12 cellular contexts compared by ENCODE assay signal in genomic region chr13:40651866-40652587, GRCh38. TPM values are rescaled to one million over a fixed set of nuclear protein-coding genes. Genes with fewer than 3 reads are reported as not detected.
A peak's percentile ranks its signal among the peaks of the same experiment; 100 is the strongest.
DNase-seq lines count a peak whose midpoint lies in the region; ATAC-seq and TF ChIP-seq lines count a peak whose summit lies in the region.
"Had no signal": no experiment of that assay in that cellular context is flagged by ENCODE, and none has a peak within 500 bp of the region (broad histone marks: within the 10 kb centered on the region; RNA-seq: fewer than 3 reads in every experiment).

No MANE protein-coding gene starts in this region.

- no peak overlapping the region for H3K4me2 ChIP-seq in GM23248 (ENCODE audit: unreplicated experiment)

- H3K79me2 ChIP-seq in GM23248 (ENCODE audit: insufficient read depth): no peaks in the 10 kb centered on the region

- no peaks in the 10 kb centered on the region for H3K9me2 ChIP-seq in GM23248 (ENCODE audit: insufficient read depth)

- H3K4me3 ChIP-seq in iPS-15b (ENCODE audit: low read depth, low read length): peak overlapping the region; percentile 24
- no peak overlapping the region for H3K4me3 ChIP-seq in GM23248
- H3K4me3 ChIP-seq in ascending aorta: no peak overlapping the region
- H3K4me3 ChIP-seq: skin epidermis, thoracic aorta had no signal

- 90 to 94% methylated on average over 14 of the region's 14 CpGs for WGBS in GM23248 (ENCODE audit: low coverage in 1 of 2, low lambda C conversion rate in 2 of 2, missing lambda C conversion rate in 2 of 2), 2 experiments

- intact Hi-C loops in ascending aorta (cut with DNase I): no loop called here

- H3K4me1 ChIP-seq in iPS-15b (ENCODE audit: control insufficient read depth, insufficient read depth, low read length) (peaks cover 25% of the 10 kb centered on the region), GM23248 (ENCODE audit: insufficient read depth) (peaks cover 15% of the 10 kb centered on the region), ascending aorta (peaks cover 0 to 41% of the 10 kb centered on the region in 2 donors)

- H3K9ac ChIP-seq in iPS-15b (ENCODE audit: low read depth, low read length) (no peak overlapping the region), GM23248 (no peak overlapping the region)

- H4K20me1 ChIP-seq in GM23248 (ENCODE audit: insufficient read depth): no peaks in the 10 kb centered on the region

- no peak for DNase-seq in stimulated activated CD4-positive, alpha-beta T cell treated with anti-CD3 and anti-CD28 coated beads, Interleukin-2, amount 100 ng/mL, for 48 hours
- no peak for DNase-seq in GM23248
- no peak for DNase-seq in ascending aorta (ENCODE audit: low spot score in 2 of 2)
- no peak for DNase-seq in stimulated activated naive CD4-positive, alpha-beta T cell (lab: John Stamatoyannopoulos, UW)
- DNase-seq: activated effector memory CD4-positive, alpha-beta T cell treated with anti-CD3 and anti-CD28 coated beads, Interleukin-2, amount 50 U/mL, for 16 hours; NCI-H187 treated with DMSO at 0.1 percent for 48 hours had no signal

- in situ Hi-C loops in GM23248 (cut with MboI): no loop called here

- H3K27me3 ChIP-seq in iPS-15b (ENCODE audit: control insufficient read depth, insufficient read depth, low read length): no peaks in the 10 kb centered on the region
- H3K27me3 ChIP-seq in GM23248 (replicated peaks; ENCODE audit: insufficient read depth): no peaks in the 10 kb centered on the region
- H3K27me3 ChIP-seq in ascending aorta: no peaks in the 10 kb centered on the region

- H3K27ac ChIP-seq in GM23248 (no peak overlapping the region), ascending aorta (no peak overlapping the region)
- H3K27ac ChIP-seq: thoracic aorta had no signal

- ATAC-seq in GM18498 (IDR thresholded peaks at IDR 0.05; ENCODE audit: unreplicated experiment) (peak; percentile 58), GM21423 (IDR thresholded peaks at IDR 0.05; ENCODE audit: unreplicated experiment) (peak; percentile 36), HG03442 (IDR thresholded peaks at IDR 0.05; ENCODE audit: unreplicated experiment) (peak; percentile 41)

- no peaks in the 10 kb centered on the region for H3F3A ChIP-seq in GM23248 (ENCODE audit: insufficient read depth)

- H3K9me3 ChIP-seq in iPS-15b (ENCODE audit: control insufficient read depth, insufficient read depth, low read length): no peaks in the 10 kb centered on the region
- H3K9me3 ChIP-seq in GM23248 (ENCODE audit: low read depth): no peaks in the 10 kb centered on the region
- H3K9me3 ChIP-seq in ascending aorta: no peaks in the 10 kb centered on the region
- H3K9me3 ChIP-seq: thoracic aorta had no signal

- H3K36me3 ChIP-seq in iPS-15b (ENCODE audit: control insufficient read depth, insufficient read depth, low read length) (no peaks in the 10 kb centered on the region), GM23248 (ENCODE audit: low read depth) (no peaks in the 10 kb centered on the region), ascending aorta (no peaks in the 10 kb centered on the region)
- H3K36me3 ChIP-seq: thoracic aorta had no signal

- TF ChIP-seq CTCF in ascending aorta (IDR thresholded peaks at IDR 0.05): no peak

- H2AFZ ChIP-seq in GM23248: no peak overlapping the region

RNA-seq across cellular contexts. Expression of gene FOXO1, which starts 14.4 kb away (rescaled TPM):
- 0.63 and 1.1 TPM in 2 replicates for total RNA-seq in GM23248 (2014; rRNA removed; shearing (Covaris generic))
- polyA plus RNA-seq in GM23248 (2016; fragmentation: Nextera tagmentation; extraction: Ambion mirVana): 0.46 and 0.59 TPM in 2 replicates
- 65.1 TPM for total RNA-seq in ascending aorta

Comparison
In these comparisons a context has a peak if more than half of its experiments do, and no peak if none do; other contexts are left out.
1. RNA of gene FOXO1, which starts 14.4 kb away (total RNA-seq): 65.1 TPM in ascending aorta (single experiment); 0.63 to 1.1 TPM in GM23248; every median in the first group is over 10 times any median in the second.
2. Peak in every context shown above with its lines, with median percentiles within 50 percentile points of each other: ATAC-seq.